ENCODE assay signal across 25 cellular contexts in genomic region chr10:83458611-83459010, GRCh38.
"Had no signal": no experiment of that assay in that cellular context is flagged by ENCODE, and none has a peak within 500 bp of the region (broad histone marks: within the 10 kb centered on the region; RNA-seq: fewer than 3 reads in every experiment).

No MANE protein-coding gene starts in this region.

- H3K79me2 ChIP-seq: hepatocyte had no signal

- H3K27me3 Mint-ChIP-seq: dendritic cell treated with granulocyte-macrophage colony-stimulating factor and Interleukin-4, amounts not matched to agents 40 ng/mL and 50 ng/mL, for 4 days; effector memory CD8-positive, alpha-beta T cell; naive B cell had no signal

- H3K36me3 Mint-ChIP-seq: immature natural killer cell, naive B cell had no signal

- H3K4me1 ChIP-seq: colonic mucosa, esophagus squamous epithelium, gastrocnemius medialis, left lung, lower lobe of right lung had no signal

- H3K9me3 Mint-ChIP-seq: endodermal cell had no signal

- H3K4me2 ChIP-seq: hepatocyte had no signal

- H3K4me3 ChIP-seq: colonic mucosa, esophagus squamous epithelium, gastrocnemius medialis, hepatocyte, left lung, lower lobe of right lung, mucosa of descending colon had no signal

- H3K27ac ChIP-seq: colonic mucosa, epithelial cell of prostate, esophagus squamous epithelium, gastrocnemius medialis, hepatocyte, left lung, lower lobe of right lung had no signal

- H3K27ac Mint-ChIP-seq: dendritic cell treated with granulocyte-macrophage colony-stimulating factor and Interleukin-4, amounts not matched to agents 40 ng/mL and 50 ng/mL, for 4 days; effector memory CD8-positive, alpha-beta T cell; endodermal cell; immature natural killer cell; mesothelial cell of epicardium; naive B cell had no signal

- H3K36me3 ChIP-seq: colonic mucosa, esophagus squamous epithelium, gastrocnemius medialis, left lung, lower lobe of right lung had no signal

- H2AFZ ChIP-seq: hepatocyte had no signal

- DNase-seq: colonic mucosa; cortex of kidney; effector CD8-positive, alpha-beta T cell; effector memory CD8-positive, alpha-beta T cell; endodermal cell; erythroblast; esophagus squamous epithelium; foreskin fibroblast; foreskin melanocyte; gastrocnemius medialis; glutamatergic neuron; head of caudate nucleus; hypothalamus; immature natural killer cell; islet precursor cell; left cardiac atrium; lower lobe of right lung; mesenchymal stem cell; mucosa of descending colon; naive B cell had no signal

- H3K9me3 ChIP-seq: colonic mucosa, esophagus squamous epithelium, gastrocnemius medialis, lower lobe of right lung, mucosa of descending colon had no signal

- H3K4me3 Mint-ChIP-seq: dendritic cell treated with granulocyte-macrophage colony-stimulating factor and Interleukin-4, amounts not matched to agents 40 ng/mL and 50 ng/mL, for 4 days; effector memory CD8-positive, alpha-beta T cell; endodermal cell; immature natural killer cell; mesothelial cell of epicardium; naive B cell had no signal

- H3K4me1 Mint-ChIP-seq: immature natural killer cell, naive B cell had no signal

- H3K27me3 ChIP-seq: colonic mucosa, esophagus squamous epithelium, gastrocnemius medialis, hepatocyte, left lung had no signal
